ENCODE assay signal across 9 cellular contexts in the genomic region with DNA sequence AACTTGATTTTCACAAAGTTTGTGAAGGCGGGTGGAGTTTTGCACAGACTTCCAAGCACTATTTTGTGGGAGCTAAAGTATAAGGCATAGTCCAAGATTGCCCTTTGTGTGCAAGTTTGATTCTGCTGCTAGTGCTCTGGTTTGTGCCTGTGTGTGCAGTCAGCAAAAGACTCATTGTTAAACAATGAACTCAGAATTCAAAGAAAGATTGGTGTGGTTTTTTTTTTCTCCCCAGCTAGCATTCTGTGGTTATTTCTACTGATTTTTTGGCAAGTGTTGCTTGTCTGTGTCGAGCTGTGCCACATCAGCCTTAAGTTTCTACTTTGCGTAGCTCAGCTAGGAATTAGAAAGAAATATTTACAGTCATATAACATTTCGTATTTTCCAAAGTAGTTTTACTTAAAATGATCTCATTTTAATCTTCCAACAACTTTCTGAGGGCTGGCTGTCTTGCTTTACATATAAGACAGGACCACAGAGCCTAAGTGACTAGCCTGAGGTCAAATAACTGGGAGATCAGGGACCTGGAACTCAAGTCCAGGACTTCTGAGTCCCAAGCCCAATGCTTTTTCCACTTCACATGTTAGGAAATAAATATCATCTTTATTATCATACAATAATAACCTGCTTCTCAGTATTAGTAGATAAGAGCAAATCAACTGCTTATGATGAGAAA.
DNase-seq lines count a peak whose midpoint lies in the region; ATAC-seq lines count a peak whose summit lies in the region.
"Had no signal": no experiment of that assay in that cellular context is flagged by ENCODE, and none has a peak within 500 bp of the region (broad histone marks: within the 10 kb centered on the region; RNA-seq: fewer than 3 reads in every experiment).

No MANE protein-coding gene starts in this region.

- CTCF ChIA-PET in activated naive CD4-positive, alpha-beta T cell treated with anti-CD3 and anti-CD28 coated beads, Interleukin-2, amount 10 ng/mL, durations not matched to agents 7 days and 5 days (lab: Charles Lee): no interaction called here
- CTCF ChIA-PET in activated CD4-positive, alpha-beta memory T cell treated with anti-CD3 and anti-CD28 coated beads for 36 hours (lab: Charles Lee): interaction anchor here (0.7 to 0.8 kb wide), 2 partner anchors 102 to 209 kb away, joined by 3 read pairs; no protein-coding TSS in a partner anchor

- WGBS in thymus: 35% methylated on average over 4 of the region's 4 CpGs

- peaks cover 76% of the 10 kb centered on the region for H3K4me1 Mint-ChIP-seq in activated naive CD4-positive, alpha-beta T cell treated with anti-CD3 and anti-CD28 coated beads, Interleukin-2, amount 10 ng/mL, durations not matched to agents 7 days and 5 days
- peaks cover 75% of the 10 kb centered on the region for H3K4me1 Mint-ChIP-seq in activated CD4-positive, alpha-beta memory T cell treated with anti-CD3 and anti-CD28 coated beads for 36 hours (ENCODE audit: low read depth)

- H3K27ac ChIP-seq in thymus (ENCODE audit: low read depth): peak overlapping the region; percentile 15

- intact Hi-C loops in activated CD4-positive, alpha-beta memory T cell treated with anti-CD3 and anti-CD28 coated beads for 36 hours (cut with micrococcal nuclease): loop anchor here (5.0 to 10.0 kb wide), 2 partner anchors 256 to 292 kb away; no protein-coding TSS in a partner anchor

- no peaks in the 10 kb centered on the region for H3K27me3 Mint-ChIP-seq in activated naive CD4-positive, alpha-beta T cell treated with anti-CD3 and anti-CD28 coated beads, Interleukin-2, amount 10 ng/mL, durations not matched to agents 7 days and 5 days
- H3K27me3 Mint-ChIP-seq in activated CD4-positive, alpha-beta memory T cell treated with anti-CD3 and anti-CD28 coated beads for 36 hours: no peaks in the 10 kb centered on the region

- ATAC-seq in GM21390 (IDR thresholded peaks at IDR 0.05; ENCODE audit: unreplicated experiment): no peak

- peak overlapping the region; percentile 79 for H3K27ac Mint-ChIP-seq in activated naive CD4-positive, alpha-beta T cell treated with anti-CD3 and anti-CD28 coated beads, Interleukin-2, amount 10 ng/mL, durations not matched to agents 7 days and 5 days
- H3K27ac Mint-ChIP-seq in activated CD4-positive, alpha-beta memory T cell treated with anti-CD3 and anti-CD28 coated beads for 36 hours: peak overlapping the region; percentile 67

- no peaks in the 10 kb centered on the region for H3K27me3 ChIP-seq in thymus (ENCODE audit: control insufficient read depth, insufficient read depth)
- H3K27me3 ChIP-seq: upper lobe of left lung had no signal

- peaks cover 3% of the 10 kb centered on the region for H3K4me1 ChIP-seq in thymus (ENCODE audit: control insufficient read depth, insufficient read depth, low read length)

- peak; percentile 31 for DNase-seq in activated naive CD4-positive, alpha-beta T cell treated with anti-CD3 and anti-CD28 coated beads, Interleukin-2, amount 10 ng/mL, durations not matched to agents 7 days and 5 days
- no peak for DNase-seq in activated naive CD4-positive, alpha-beta T cell treated with Interleukin-2 at 50 U/mL for 16 hours
- DNase-seq in activated CD4-positive, alpha-beta memory T cell treated with anti-CD3 and anti-CD28 coated beads for 36 hours: peak; percentile 33
- DNase-seq in inferior parietal cortex (ENCODE audit: extremely low spot score): peak; percentile 23
- DNase-seq in T-helper 9 cell: no peak
- DNase-seq in NCI-H2171 treated with DMSO at 0.1 percent for 48 hours (lab: John Stamatoyannopoulos, UW): no peak

- POLR2A ChIA-PET in activated CD4-positive, alpha-beta memory T cell treated with anti-CD3 and anti-CD28 coated beads for 36 hours (lab: Charles Lee): interaction anchor here (0.6 to 1.4 kb wide), 2 partner anchors 17 to 58 kb away, joined by 3 to 4 read pairs; no protein-coding TSS in a partner anchor

- no peaks in the 10 kb centered on the region for H3K36me3 ChIP-seq in thymus (ENCODE audit: control insufficient read depth, insufficient read depth)
- H3K36me3 ChIP-seq: upper lobe of left lung had no signal

- peak overlapping the region; percentile 26 for H3K4me3 Mint-ChIP-seq in activated naive CD4-positive, alpha-beta T cell treated with anti-CD3 and anti-CD28 coated beads, Interleukin-2, amount 10 ng/mL, durations not matched to agents 7 days and 5 days
- H3K4me3 Mint-ChIP-seq in activated CD4-positive, alpha-beta memory T cell treated with anti-CD3 and anti-CD28 coated beads for 36 hours: peak overlapping the region; percentile 5

- no peaks in the 10 kb centered on the region for H3K9me3 ChIP-seq in thymus (ENCODE audit: control insufficient read depth)
- H3K9me3 ChIP-seq: upper lobe of left lung had no signal

- peaks cover 38% of the 10 kb centered on the region for H3K36me3 Mint-ChIP-seq in activated naive CD4-positive, alpha-beta T cell treated with anti-CD3 and anti-CD28 coated beads, Interleukin-2, amount 10 ng/mL, durations not matched to agents 7 days and 5 days
- H3K36me3 Mint-ChIP-seq in activated CD4-positive, alpha-beta memory T cell treated with anti-CD3 and anti-CD28 coated beads for 36 hours: peaks cover 7% of the 10 kb centered on the region

- H3K9me3 Mint-ChIP-seq in activated naive CD4-positive, alpha-beta T cell treated with anti-CD3 and anti-CD28 coated beads, Interleukin-2, amount 10 ng/mL, durations not matched to agents 7 days and 5 days: peaks cover 9% of the 10 kb centered on the region
- peaks cover 6% of the 10 kb centered on the region for H3K9me3 Mint-ChIP-seq in activated CD4-positive, alpha-beta memory T cell treated with anti-CD3 and anti-CD28 coated beads for 36 hours

- H3K4me3 ChIP-seq in thymus (ENCODE audit: low read length): no peak overlapping the region
- H3K4me3 ChIP-seq: upper lobe of left lung had no signal

Comparison
In these comparisons a context has a peak if more than half of its experiments do, and no peak if none do; other contexts are left out.
1. DNase-seq: peak in activated naive CD4-positive, alpha-beta T cell treated with anti-CD3 and anti-CD28 coated beads, Interleukin-2, amount 10 ng/mL, durations not matched to agents 7 days and 5 days (single experiment), activated CD4-positive, alpha-beta memory T cell treated with anti-CD3 and anti-CD28 coated beads for 36 hours (single experiment) and inferior parietal cortex (single experiment); none in activated naive CD4-positive, alpha-beta T cell treated with Interleukin-2 at 50 U/mL for 16 hours (single experiment), T-helper 9 cell (single experiment) and NCI-H2171 treated with DMSO at 0.1 percent for 48 hours (single experiment).